24 cellular contexts compared by ENCODE assay signal in genomic region chr11:21774212-21774611, GRCh38.
A peak's percentile ranks its signal among the peaks of the same experiment; 100 is the strongest.
DNase-seq lines count a peak whose midpoint lies in the region; ATAC-seq and TF ChIP-seq lines count a peak whose summit lies in the region.
"Had no signal": no experiment of that assay in that cellular context is flagged by ENCODE, and none has a peak within 500 bp of the region (broad histone marks: within the 10 kb centered on the region; RNA-seq: fewer than 3 reads in every experiment).

No MANE protein-coding gene starts in this region.

- TF ChIP-seq CTCF in body of pancreas (IDR thresholded peaks at IDR 0.05) = no peak
- TF ChIP-seq CTCF in tibial artery (IDR thresholded peaks at IDR 0.05) = no peak

- H3K36me3 ChIP-seq in body of pancreas (replicated peaks in 1 of 2; ENCODE audit: insufficient read depth in 1 of 2, low read depth in 2 of 2) = no peaks in the 10 kb centered on the region
- no peaks in the 10 kb centered on the region for H3K36me3 ChIP-seq in tibial artery
- H3K36me3 ChIP-seq: adrenal gland, thyroid gland had no signal

- intact Hi-C loops in body of pancreas (cut with DNase I) = no loop called here
- intact Hi-C loops in tibial artery (cut with DNase I; ENCODE audit: low total_unique reads) = no loop called here

- H3K9me3 ChIP-seq in body of pancreas (no peaks in the 10 kb centered on the region), tibial artery (no peaks in the 10 kb centered on the region)
- H3K9me3 ChIP-seq: adrenal gland, thyroid gland had no signal

- no peak overlapping the region for H3K4me3 ChIP-seq in body of pancreas
- no peak overlapping the region for H3K4me3 ChIP-seq in tibial artery
- H3K4me3 ChIP-seq: adrenal gland, dorsolateral prefrontal cortex, thyroid gland had no signal

- H3K4me1 ChIP-seq in body of pancreas (no peaks in the 10 kb centered on the region), tibial artery (peaks cover 0 to 13% (median 0%) of the 10 kb centered on the region in 4 donors)
- H3K4me1 ChIP-seq: adrenal gland, thyroid gland had no signal

- no peak overlapping the region for H3K27ac ChIP-seq in body of pancreas
- H3K27ac ChIP-seq in tibial artery = peak overlapping the region in 1 of 2 donors; percentile 33
- H3K27ac ChIP-seq: 22Rv1, adrenal gland, thyroid gland, VCaP had no signal

- WGBS in body of pancreas, 2 donors = 23 to 25% methylated on average over 2 of the region's 2 CpGs

- ATAC-seq in body of pancreas (peak; percentile 35), HG03039 (IDR thresholded peaks at IDR 0.05; ENCODE audit: unreplicated experiment) (no peak)
- ATAC-seq: activated T-cell treated with anti-CD3 and anti-CD28 coated beads, Interleukin-2, amount 50 U/mL, for 4 hours; left lobe of liver; natural killer cell; stimulated activated naive CD8-positive, alpha-beta T cell treated with anti-CD3 and anti-CD28 coated beads, Interleukin-15, Interleukin-2, amounts not matched to agents 100 U/mL and 50 U/mL, for 24 hours had no signal

- DNase-seq in DMS 273 (lab: John Stamatoyannopoulos, UW; ENCODE audit: unreplicated experiment) = peak; percentile 10
- no peak for DNase-seq in DMS 273 treated with DMSO at 0.1 percent for 48 hours (lab: John Stamatoyannopoulos, UW)
- peak in 1 of 4 donors; percentile 42 for DNase-seq in body of pancreas
- peak; percentile 15 for DNase-seq in inferior parietal cortex (ENCODE audit: extremely low spot score)
- DNase-seq in tibial artery = peak; percentile 25 to 80
- no peak for DNase-seq in NCI-H2196 treated with DMSO at 0.1 percent for 48 hours (lab: John Stamatoyannopoulos, UW; ENCODE audit: unreplicated experiment)
- no peak for DNase-seq in NCI-H1417 treated with DMSO at 0.1 percent for 48 hours (lab: John Stamatoyannopoulos, UW)
- DNase-seq: activated CD4-positive, alpha-beta T cell treated with anti-CD3 and anti-CD28 coated beads for 48 hours; activated naive CD4-positive, alpha-beta T cell; activated T-cell treated with anti-CD3 and anti-CD28 coated beads, Interleukin-2, amount 50 U/mL, for 4 hours; adrenal gland; CD4-positive, alpha-beta memory T cell; natural killer cell; NCI-H1417; NCI-H524 treated with DMSO at 0.1 percent for 48 hours; RPMI8226; stimulated activated CD4-positive, alpha-beta T cell treated with anti-CD3 and anti-CD28 coated beads, Interleukin-4, amount 100 ng/mL, for 4 hours; stimulated activated naive CD8-positive, alpha-beta T cell treated with anti-CD3 and anti-CD28 coated beads, Interleukin-15, Interleukin-2, amounts not matched to agents 100 U/mL and 50 U/mL, for 24 hours; thyroid gland had no signal

- TF ChIP-seq POLR2A in body of pancreas (IDR thresholded peaks at IDR 0.05) = no peak

- H3K27me3 ChIP-seq in body of pancreas (no peaks in the 10 kb centered on the region), tibial artery (no peaks in the 10 kb centered on the region)
- H3K27me3 ChIP-seq: adrenal gland, dorsolateral prefrontal cortex, thyroid gland had no signal

Comparison
In these comparisons a context has a peak if more than half of its experiments do, and no peak if none do; other contexts are left out.
1. DNase-seq: peak in DMS 273 (single experiment), inferior parietal cortex (single experiment) and tibial artery (2 of 2); none in DMS 273 treated with DMSO at 0.1 percent for 48 hours (single experiment), NCI-H2196 treated with DMSO at 0.1 percent for 48 hours (single experiment) and NCI-H1417 treated with DMSO at 0.1 percent for 48 hours (single experiment).